Comparison of ENCODE assay signal across 8 cellular contexts in genomic region chr11:71251761-71252433, GRCh38. TPM values are rescaled to one million over a fixed set of nuclear protein-coding genes. Genes with fewer than 3 reads are reported as not detected.
A peak's percentile ranks its signal among the peaks of the same experiment; 100 is the strongest.
DNase-seq lines count a peak whose midpoint lies in the region; ATAC-seq and TF ChIP-seq lines count a peak whose summit lies in the region.

No MANE protein-coding gene starts in this region.

- H3K27ac Mint-ChIP-seq in T-helper 2 cell treated with Interferon-gamma antibody and Interleukin-4, amounts not matched to agents 5 μg/mL and 100 μg/mL, for 36 hours, result no peak overlapping the region

- H3K27me3 ChIP-seq in esophagus squamous epithelium (peaks cover 0 to 87% (median 5%) of the 10 kb centered on the region in 4 donors), adrenal gland (peaks cover 44% of the 10 kb centered on the region)

- H3K4me3 ChIP-seq in GM12864 (ENCODE audit: low read depth, low read length) (no peak overlapping the region), esophagus squamous epithelium (peak overlapping the region; percentile 37 to 69 (median 56)), adrenal gland (peak overlapping the region in 1 of 4 donors; percentile 55)

- DNase-seq in GM12864 (ENCODE audit: low read depth) (no peak), NCI-H1105 (lab: John Stamatoyannopoulos, UW) (peak; percentile 54), esophagus squamous epithelium (lab: John Stamatoyannopoulos, UW) (no peak), omental fat pad (ENCODE audit: low spot score) (no peak), cerebellar nuclear complex (lab: John Stamatoyannopoulos, UW) (no peak), adrenal gland (no peak)
- DNase-seq in T-helper 2 cell treated with Interferon-gamma antibody and Interleukin-4, amounts not matched to agents 5 μg/mL and 100 μg/mL, for 36 hours (ENCODE audit: low spot score), result no peak

- H3K36me3 Mint-ChIP-seq in T-helper 2 cell treated with Interferon-gamma antibody and Interleukin-4, amounts not matched to agents 5 μg/mL and 100 μg/mL, for 36 hours (ENCODE audit: low read depth), result no peaks in the 10 kb centered on the region

- no peaks in the 10 kb centered on the region for H3K4me1 Mint-ChIP-seq in T-helper 2 cell treated with Interferon-gamma antibody and Interleukin-4, amounts not matched to agents 5 μg/mL and 100 μg/mL, for 36 hours (ENCODE audit: low read depth)

- peak; percentile 32 for TF ChIP-seq CTCF in GM12864 (IDR thresholded peaks at IDR 0.05; ENCODE audit: low read depth, low read length, missing control alignments)
- peak in 4 of 6 experiments; percentile 24 to 57 (median 40) for TF ChIP-seq CTCF in esophagus squamous epithelium (IDR thresholded peaks at IDR 0.05)
- TF ChIP-seq CTCF in omental fat pad (IDR thresholded peaks at IDR 0.05), result no peak
- TF ChIP-seq CTCF in adrenal gland (IDR thresholded peaks at IDR 0.05), result peak in 1 of 6 experiments; percentile 25

- no peaks in the 10 kb centered on the region for H3K36me3 ChIP-seq in esophagus squamous epithelium
- no peaks in the 10 kb centered on the region for H3K36me3 ChIP-seq in adrenal gland (replicated peaks in 1 of 2)

- H3K9me3 Mint-ChIP-seq in T-helper 2 cell treated with Interferon-gamma antibody and Interleukin-4, amounts not matched to agents 5 μg/mL and 100 μg/mL, for 36 hours, result no peaks in the 10 kb centered on the region

- H3K4me1 ChIP-seq in esophagus squamous epithelium (peaks cover 13 to 52% (median 20%) of the 10 kb centered on the region in 3 donors), adrenal gland (replicated peaks in 1 of 2) (peaks cover 0 to 6% of the 10 kb centered on the region in 2 donors)

- ATAC-seq in omental fat pad (ENCODE audit: low FRiP score) (peak; percentile 8), HG03280 (IDR thresholded peaks at IDR 0.05; ENCODE audit: unreplicated experiment) (no peak)

- intact Hi-C loops in esophagus squamous epithelium (cut with DNase I) (no loop called here), adrenal gland (cut with DNase I) (no loop called here)

- TF ChIP-seq POLR2A in esophagus squamous epithelium (IDR thresholded peaks at IDR 0.05), result no peak
- no peak for TF ChIP-seq POLR2A in adrenal gland (IDR thresholded peaks at IDR 0.05)

- no peak overlapping the region for H3K4me3 Mint-ChIP-seq in T-helper 2 cell treated with Interferon-gamma antibody and Interleukin-4, amounts not matched to agents 5 μg/mL and 100 μg/mL, for 36 hours

- H3K27me3 Mint-ChIP-seq in T-helper 2 cell treated with Interferon-gamma antibody and Interleukin-4, amounts not matched to agents 5 μg/mL and 100 μg/mL, for 36 hours (ENCODE audit: low read depth), result peaks cover 54% of the 10 kb centered on the region

- no CpG with 5 or more reads among the region's 74 CpGs for WGBS in esophagus squamous epithelium, 2 donors
- 0 to 2% (median 1%) methylated on average over 1 to 74 of the region's 74 CpGs for WGBS in adrenal gland, 4 donors

- H3K27ac ChIP-seq in esophagus squamous epithelium, result peak overlapping the region in 3 of 4 donors; percentile 53 to 67 (median 61)
- H3K27ac ChIP-seq in adrenal gland, result no peak overlapping the region

- H3K9me3 ChIP-seq in esophagus squamous epithelium (no peaks in the 10 kb centered on the region), adrenal gland (replicated peaks in 1 of 3) (no peaks in the 10 kb centered on the region)

RNA-seq across cellular contexts. Expression of gene SHANK2, which starts 0.5 kb away (rescaled TPM):
- total RNA-seq in esophagus squamous epithelium (10 to 100 TPM in 1 of 4 donors, 1 to 10 TPM in 3; 2.5 to 12.6 (median 4.8) TPM), omental fat pad (1 to 10 TPM in 3 of 4 donors, under 1 TPM in 1; 0.82 to 9.6 (median 5.6) TPM), adrenal gland (1 to 10 TPM in 7 of 8 donors, under 1 TPM in 1; 0.95 to 6.4 (median 4.1) TPM)
- polyA plus RNA-seq in adrenal gland, result 1 to 10 TPM in 2 of 3 donors, under 1 TPM in 1; 0.77 to 2.0 (median 1.6) TPM

Comparison
In these comparisons a context has a peak if more than half of its experiments do, and no peak if none do; other contexts are left out.
1. CTCF ChIP-seq: peak in GM12864 (single experiment) and esophagus squamous epithelium (4 of 6); none in omental fat pad (0 of 3).
2. H3K27ac ChIP-seq: peak in esophagus squamous epithelium (3 of 4); none in adrenal gland (0 of 5).